ENCODE assay signal across 8 cellular contexts in the genomic region with DNA sequence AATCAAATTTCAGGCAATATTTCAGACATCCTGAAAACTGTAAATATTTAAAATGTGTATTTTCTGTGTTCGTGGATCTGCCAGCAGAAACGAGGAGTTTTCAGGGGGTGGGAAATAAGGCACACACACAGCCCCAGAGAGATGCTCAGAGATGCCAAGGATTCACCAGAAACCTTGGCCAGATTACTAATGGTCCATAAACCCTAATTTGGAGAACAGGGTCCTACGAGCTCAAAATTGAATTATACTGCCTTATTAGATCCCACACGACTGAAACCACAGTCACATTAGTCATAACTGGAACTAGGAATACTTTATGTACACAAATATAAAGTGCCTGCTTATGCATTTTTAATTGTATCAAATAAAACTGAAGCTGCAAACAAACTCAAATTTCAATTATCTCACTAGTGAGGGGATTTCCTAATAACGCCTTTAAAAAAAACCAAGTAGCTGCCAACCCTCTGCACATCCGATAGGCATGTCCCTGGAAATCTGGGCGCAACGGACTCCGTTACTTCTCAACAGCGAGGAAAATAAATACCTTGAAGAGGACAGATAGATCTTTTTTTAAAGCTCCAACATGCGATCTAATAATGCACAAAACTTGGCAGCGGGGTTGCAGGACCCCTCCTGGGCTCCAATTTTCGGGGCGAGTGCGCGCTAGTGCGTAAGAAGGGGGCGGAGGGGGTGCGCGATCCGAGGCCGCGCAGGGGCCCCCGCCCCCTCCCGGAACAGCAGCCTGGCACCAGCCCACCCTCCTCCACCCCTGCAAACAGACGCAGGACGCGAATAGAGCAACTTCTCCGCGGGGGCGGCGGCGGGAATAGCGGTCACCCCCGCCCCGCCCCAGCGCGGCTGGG. TPM values are rescaled to one million over a fixed set of nuclear protein-coding genes. Genes with fewer than 3 reads are reported as not detected.
A peak's percentile ranks its signal among the peaks of the same experiment; 100 is the strongest.
DNase-seq lines count a peak whose midpoint lies in the region; ATAC-seq and TF ChIP-seq lines count a peak whose summit lies in the region.

No MANE protein-coding gene starts in this region.

- H3K36me3 ChIP-seq in Loucy (ENCODE audit: insufficient read depth, low read length) (no peaks in the 10 kb centered on the region), mesodermal cell (ENCODE audit: control insufficient read depth, insufficient read depth, low read length) (no peaks in the 10 kb centered on the region)

- H3K9ac ChIP-seq in Loucy (ENCODE audit: low read depth, low read length, poor library complexity, severe bottlenecking), result peak overlapping the region; percentile 79

- peak overlapping the region; percentile 57 for H3K27ac ChIP-seq in mesodermal cell (ENCODE audit: low read depth, low read length, severe bottlenecking)

- H3K4me3 ChIP-seq in Loucy (ENCODE audit: low read length, poor library complexity, severe bottlenecking) (peak overlapping the region; percentile 93), mesodermal cell (ENCODE audit: extremely low read depth, insufficient read depth, low read length, poor library complexity, severe bottlenecking) (peak overlapping the region; percentile 63)

- H3F3A ChIP-seq in Loucy (ENCODE audit: low read depth), result no peaks in the 10 kb centered on the region

- H3K79me2 ChIP-seq in Loucy (ENCODE audit: insufficient read depth, low read length), result peaks cover 53% of the 10 kb centered on the region

- in situ Hi-C loops in Caki2 (cut with HindIII; ENCODE audit: low pct_unique_long_range_greater_than_20kb, low sequenced_read_pairs), result no loop called here

- H3K4me1 Mint-ChIP-seq in activated CD4-positive, alpha-beta T cell treated with anti-CD3 and anti-CD28 coated beads, Interleukin-2, amount 10 ng/mL, durations not matched to agents 24 days and 14 days, result peaks cover 31% of the 10 kb centered on the region

- peak; percentile 6 for ATAC-seq in GM21528 (IDR thresholded peaks at IDR 0.05; ENCODE audit: low FRiP score, unreplicated experiment)

- H4K20me1 ChIP-seq in Loucy (ENCODE audit: insufficient read depth, low read length, poor library complexity, severe bottlenecking), result peaks cover 51% of the 10 kb centered on the region

- no peaks in the 10 kb centered on the region for H3K9me3 ChIP-seq in Loucy (ENCODE audit: insufficient read depth, low read depth, low read length)
- H3K9me3 ChIP-seq in mesodermal cell (ENCODE audit: control insufficient read depth, low read length), result no peaks in the 10 kb centered on the region

- H3K27me3 Mint-ChIP-seq in activated CD4-positive, alpha-beta T cell treated with anti-CD3 and anti-CD28 coated beads, Interleukin-2, amount 10 ng/mL, durations not matched to agents 24 days and 14 days, result peaks cover 22% of the 10 kb centered on the region

- no peaks in the 10 kb centered on the region for H3K9me3 Mint-ChIP-seq in activated CD4-positive, alpha-beta T cell treated with anti-CD3 and anti-CD28 coated beads, Interleukin-2, amount 10 ng/mL, durations not matched to agents 24 days and 14 days

- H2AFZ ChIP-seq in Loucy (ENCODE audit: low read length), result 0 out of 2 replicates have a peak overlapping the region, but pooled peaks have one; percentile 36

- 3 to 6% methylated on average over 12 to 24 of the region's 38 CpGs for WGBS in mesodermal cell (ENCODE audit: insufficient coverage in 2 of 2), 2 experiments

- DNase-seq in Caki2 (ENCODE audit: low read depth) (peak; percentile 22), epidermal melanocyte (ENCODE audit: insufficient read length, low spot score) (no peak)
- peak; percentile 83 for DNase-seq in activated CD4-positive, alpha-beta T cell treated with anti-CD3 and anti-CD28 coated beads, Interleukin-2, amount 10 ng/mL, durations not matched to agents 24 days and 14 days
- DNase-seq in effector CD4-positive, alpha-beta T cell, result peak; percentile 43
- DNase-seq in stimulated activated naive CD4-positive, alpha-beta T cell (lab: John Stamatoyannopoulos, UW), result peak; percentile 39 to 59 (median 48)

- TF ChIP-seq CTCF in Loucy (conservative IDR thresholded peaks at IDR 0.05; ENCODE audit: low read length), result no peak

- peak overlapping the region; percentile 74 for H3K27ac Mint-ChIP-seq in activated CD4-positive, alpha-beta T cell treated with anti-CD3 and anti-CD28 coated beads, Interleukin-2, amount 10 ng/mL, durations not matched to agents 24 days and 14 days

- H3K4me1 ChIP-seq in Loucy (ENCODE audit: insufficient read depth, low read length, poor library complexity, severe bottlenecking) (peaks cover 50% of the 10 kb centered on the region), mesodermal cell (ENCODE audit: control insufficient read depth, insufficient read depth, low read length, poor library complexity, severe bottlenecking) (peaks cover 6% of the 10 kb centered on the region)

- H3K27me3 ChIP-seq in Loucy (ENCODE audit: insufficient read depth, low read length, poor library complexity, severe bottlenecking), result no peaks in the 10 kb centered on the region

- H3K36me3 Mint-ChIP-seq in activated CD4-positive, alpha-beta T cell treated with anti-CD3 and anti-CD28 coated beads, Interleukin-2, amount 10 ng/mL, durations not matched to agents 24 days and 14 days (ENCODE audit: low read depth), result peaks cover 2% of the 10 kb centered on the region

- intact Hi-C loops in activated CD4-positive, alpha-beta T cell treated with anti-CD3 and anti-CD28 coated beads, Interleukin-2, amount 10 ng/mL, durations not matched to agents 24 days and 14 days (cut with micrococcal nuclease), result loop anchor here (5.0 to 10.0 kb wide), 4 partner anchors 102 to 480 kb away; partner anchors contain the start of genes PLCG1 and ZHX3

- H3K9me2 ChIP-seq in Loucy (replicated peaks; ENCODE audit: low read depth, low read length), result no peaks in the 10 kb centered on the region

- peak overlapping the region; percentile 96 for H3K4me2 ChIP-seq in Loucy (ENCODE audit: low read depth, low read length, poor library complexity, severe bottlenecking)

- peak overlapping the region; percentile 85 for H3K4me3 Mint-ChIP-seq in activated CD4-positive, alpha-beta T cell treated with anti-CD3 and anti-CD28 coated beads, Interleukin-2, amount 10 ng/mL, durations not matched to agents 24 days and 14 days

RNA-seq across cellular contexts. Expression of gene CHD6, which starts 0.9 kb away (rescaled TPM):
- total RNA-seq in Caki2 (2014; rRNA removed; shearing (Covaris generic); ENCODE audit: low replicate concordance), result 8.1 and 32.8 TPM in 2 replicates
- total RNA-seq in activated CD4-positive, alpha-beta T cell treated with anti-CD3 and anti-CD28 coated beads, Interleukin-2, amount 10 ng/mL, durations not matched to agents 24 days and 14 days, result 31.8 and 34.6 TPM in 2 replicates
- 25.0 TPM for polyA plus RNA-seq in mesodermal cell (2013, experiment 1 of 2)
- 23.9 TPM for polyA plus RNA-seq in mesodermal cell (2013, experiment 2 of 2)
